In genomic region chr18:12236934-12237832, GRCh38 we compare ENCODE assay signal across 8 cellular contexts. TPM values are rescaled to one million over a fixed set of nuclear protein-coding genes. Genes with fewer than 3 reads are reported as not detected.
DNase-seq lines count a peak whose midpoint lies in the region; ATAC-seq and TF ChIP-seq lines count a peak whose summit lies in the region.

No MANE protein-coding gene starts in this region.

- H3K9me2 ChIP-seq in OCI-LY1 (ENCODE audit: low read depth, low read length) = no peaks in the 10 kb centered on the region

- WGBS in neuronal stem cell (ENCODE audit: extremely low coverage in 2 of 2, insufficient read length in 2 of 2, insufficient replicate concordance in 1 of 2), 2 donors = no CpG with 5 or more reads among the region's 33 CpGs
- WGBS in suprapubic skin = 59% methylated on average over 16 of the region's 33 CpGs

- H2BK15ac ChIP-seq in neuronal stem cell (ENCODE audit: low read length) = no peak overlapping the region

- DNase-seq in AG09309 (ENCODE audit: low read depth) (no peak), fibroblast of mammary gland (ENCODE audit: low read depth) (peak; percentile 56), neuronal stem cell (ENCODE audit: low spot score) (peak; percentile 64), suprapubic skin (ENCODE audit: low spot score in 2 of 2) (peak; percentile 85)
- DNase-seq in activated T-cell treated with anti-CD3 and anti-CD28 coated beads, Interleukin-2, amount 50 U/mL, for 1 hour = peak; percentile 63

- no peaks in the 10 kb centered on the region for H3K79me1 ChIP-seq in neuronal stem cell (ENCODE audit: low read depth, low read length)

- H2AFZ ChIP-seq in OCI-LY1 (ENCODE audit: low read length) (no peak overlapping the region), neuronal stem cell (ENCODE audit: low read length) (peak overlapping the region; percentile 84)

- no peaks in the 10 kb centered on the region for H3K4me1 ChIP-seq in OCI-LY1 (ENCODE audit: insufficient read depth, low read length, severe bottlenecking)
- peaks cover 0 to 3% of the 10 kb centered on the region in 2 donors for H3K4me1 ChIP-seq in neuronal stem cell (ENCODE audit: control insufficient read depth in 2 of 2, insufficient read depth in 1 of 2, low read depth in 1 of 2, low read length in 2 of 2)
- peaks cover 6% of the 10 kb centered on the region for H3K4me1 ChIP-seq in suprapubic skin

- H3K23ac ChIP-seq in neuronal stem cell (ENCODE audit: low read depth, low read length, poor library complexity) = no peak overlapping the region

- H2BK120ac ChIP-seq in neuronal stem cell (ENCODE audit: low read depth, low read length) = no peak overlapping the region

- no peak for TF ChIP-seq POLR2A in suprapubic skin (IDR thresholded peaks at IDR 0.05)

- H3K4ac ChIP-seq in neuronal stem cell (ENCODE audit: low read length) = peak overlapping the region; percentile 68

- TF ChIP-seq EP300 in suprapubic skin (IDR thresholded peaks at IDR 0.05) = no peak

- H3K18ac ChIP-seq in neuronal stem cell (ENCODE audit: low read length) = peak overlapping the region; percentile 66

- H3K4me3 ChIP-seq in AG09309 (ENCODE audit: control insufficient read depth, low read depth, low read length) (no peak overlapping the region), OCI-LY1 (ENCODE audit: low read depth, low read length, poor library complexity, severe bottlenecking) (no peak overlapping the region), fibroblast of mammary gland (ENCODE audit: control insufficient read depth, low read depth, low read length) (no peak overlapping the region), neuronal stem cell (ENCODE audit: low read length in 2 of 2) (no peak overlapping the region), suprapubic skin (no peak overlapping the region)

- peak; percentile 85 for ATAC-seq in GM19023 (IDR thresholded peaks at IDR 0.05; ENCODE audit: unreplicated experiment)
- ATAC-seq in HG03520 (IDR thresholded peaks at IDR 0.05; ENCODE audit: unreplicated experiment) = peak; percentile 72

- no peak overlapping the region for H3K9ac ChIP-seq in OCI-LY1 (ENCODE audit: low read length)
- no peak overlapping the region for H3K9ac ChIP-seq in neuronal stem cell (ENCODE audit: low read depth, low read length, poor library complexity)

- H2BK5ac ChIP-seq in neuronal stem cell (ENCODE audit: low read length) = no peak overlapping the region

- H3K79me2 ChIP-seq in OCI-LY1 (ENCODE audit: insufficient read depth, low read length) = no peaks in the 10 kb centered on the region

- H4K8ac ChIP-seq in neuronal stem cell (ENCODE audit: low read depth, low read length) = no peak overlapping the region

- no peak overlapping the region for H2AK5ac ChIP-seq in neuronal stem cell (ENCODE audit: low read depth, low read length)

- no peaks in the 10 kb centered on the region for H3F3A ChIP-seq in OCI-LY1 (ENCODE audit: insufficient read depth, low read length)

- H3K4me2 ChIP-seq in OCI-LY1 (ENCODE audit: low read length) = no peak overlapping the region; the same call in 1 of the 2 replicates
- H3K4me2 ChIP-seq in neuronal stem cell (ENCODE audit: insufficient read depth, low read length, poor library complexity, severe bottlenecking) = no peak overlapping the region

- no peak overlapping the region for H4K91ac ChIP-seq in neuronal stem cell (ENCODE audit: low read depth, low read length, poor library complexity)

- H4K20me1 ChIP-seq in OCI-LY1 (ENCODE audit: insufficient read depth, low read length) = no peaks in the 10 kb centered on the region

- H3K27me3 ChIP-seq in OCI-LY1 (ENCODE audit: insufficient read depth, low read length) = peaks cover 1% of the 10 kb centered on the region; the same call in 1 of the 2 replicates
- H3K27me3 ChIP-seq in neuronal stem cell (ENCODE audit: control insufficient read depth in 3 of 3, insufficient read depth in 3 of 3, low read depth in 1 of 3, low read length in 3 of 3) = peaks cover 0 to 20% (median 0%) of the 10 kb centered on the region in 3 experiments
- peaks cover 6% of the 10 kb centered on the region for H3K27me3 ChIP-seq in suprapubic skin

- no peak overlapping the region for H3K14ac ChIP-seq in neuronal stem cell (ENCODE audit: low read length)

- H3K36me3 ChIP-seq in OCI-LY1 (ENCODE audit: insufficient read depth, low read length) (no peaks in the 10 kb centered on the region), neuronal stem cell (replicated peaks in 1 of 2; ENCODE audit: control insufficient read depth in 2 of 2, insufficient read depth in 2 of 2, low read length in 2 of 2) (no peaks in the 10 kb centered on the region), suprapubic skin (no peaks in the 10 kb centered on the region)

- no peaks in the 10 kb centered on the region for H3K9me3 ChIP-seq in OCI-LY1 (ENCODE audit: low read length)
- H3K9me3 ChIP-seq in neuronal stem cell (replicated peaks in 1 of 2; ENCODE audit: control insufficient read depth in 2 of 2, insufficient read depth in 1 of 2, low read depth in 1 of 2, low read length in 2 of 2) = peaks cover 0 to 3% of the 10 kb centered on the region in 2 donors
- H3K9me3 ChIP-seq in suprapubic skin = no peaks in the 10 kb centered on the region

- H2BK12ac ChIP-seq in neuronal stem cell (ENCODE audit: low read length) = no peak overlapping the region

- TF ChIP-seq CTCF in AG09309 (IDR thresholded peaks at IDR 0.05; ENCODE audit: control insufficient read depth, insufficient read depth, low read depth, low read length, missing control alignments) = peak; percentile 96
- peak; percentile 98 for TF ChIP-seq CTCF in OCI-LY1 (IDR thresholded peaks at IDR 0.05; ENCODE audit: low read length)
- peak; percentile 79 for TF ChIP-seq CTCF in fibroblast of mammary gland (conservative IDR thresholded peaks at IDR 0.05; ENCODE audit: control insufficient read depth, insufficient read depth, low read depth, low read length)
- TF ChIP-seq CTCF in suprapubic skin (IDR thresholded peaks at IDR 0.05) = peak; percentile 55 to 93

- H3K27ac ChIP-seq in OCI-LY1 (ENCODE audit: low read depth, low read length, poor library complexity, severe bottlenecking) (no peak overlapping the region), neuronal stem cell (replicated peaks; ENCODE audit: low read length) (no peak overlapping the region), suprapubic skin (no peak overlapping the region)

RNA-seq across cellular contexts. Expression of gene CIDEA, which starts 17.0 kb away (rescaled TPM):
- not detected for polyA plus RNA-seq in neuronal stem cell (2013, experiment 1 of 2)
- not detected for polyA plus RNA-seq in neuronal stem cell (2013, experiment 2 of 2)
- 10 to 100 TPM; 17.5 to 72.2 (median 36.4) TPM for total RNA-seq in suprapubic skin
